In the genomic region with DNA sequence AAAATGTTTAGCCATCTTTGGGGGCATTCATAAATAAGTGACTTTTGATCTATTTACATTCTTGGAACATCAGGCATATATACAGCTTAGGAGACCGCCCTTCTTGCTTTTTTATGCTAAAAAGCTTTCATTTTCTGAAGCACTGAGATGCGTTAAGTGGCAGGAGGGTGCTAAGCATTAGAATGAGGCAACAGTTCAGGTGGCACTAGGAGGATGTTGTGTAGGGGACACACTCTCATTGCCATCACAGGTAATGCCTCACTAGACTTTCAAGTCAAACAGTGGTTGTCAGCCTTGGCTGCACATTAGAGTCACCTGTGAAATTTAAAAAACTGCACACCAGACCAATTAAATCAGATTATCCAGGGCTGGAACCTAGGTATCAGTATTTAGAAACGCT, we compare ENCODE assay signal across 1 cellular context.
A peak's percentile ranks its signal among the peaks of the same experiment; 100 is the strongest.
TF ChIP-seq lines count a peak whose summit lies in the region.

No MANE protein-coding gene starts in this region.

TF ChIP-seq in HepG2, 621 proteins besides CTCF, POLR2A, EP300 and RAD21 (continued from another document):
- peak; percentile 49; the same call in 1 of the 2 replicates for TF ChIP-seq STAT6 (CRISPR knock-in tag; IDR thresholded peaks at IDR 0.05; ENCODE audit: borderline replicate concordance)
